8 cellular contexts compared by ENCODE assay signal in the genomic region with DNA sequence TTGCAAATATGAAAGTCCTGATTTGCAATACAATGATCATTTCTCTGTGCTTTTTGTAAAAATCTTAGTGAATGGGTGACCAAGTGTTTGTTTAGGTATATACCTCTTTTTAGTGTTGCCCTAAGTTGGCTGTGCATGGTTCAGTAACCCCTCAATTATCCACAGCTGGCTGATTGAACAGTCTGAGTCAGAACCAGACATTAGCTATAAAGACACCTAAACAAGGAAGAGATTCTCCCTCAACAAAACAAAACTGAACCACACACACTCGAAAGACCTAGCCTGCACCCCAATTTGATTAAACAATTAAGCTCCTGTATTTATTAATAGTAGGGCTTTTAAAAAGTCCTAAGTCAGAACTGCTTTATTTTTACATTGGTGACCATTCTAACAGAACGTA. TPM values are rescaled to one million over a fixed set of nuclear protein-coding genes. Genes with fewer than 3 reads are reported as not detected.
A peak's percentile ranks its signal among the peaks of the same experiment; 100 is the strongest.
DNase-seq lines count a peak whose midpoint lies in the region; ATAC-seq and TF ChIP-seq lines count a peak whose summit lies in the region.

No MANE protein-coding gene starts in this region.

- TF ChIP-seq CTCF in HFFc6 (IDR thresholded peaks at IDR 0.05), result no peak

- no peaks in the 10 kb centered on the region; the same call in 1 of the 2 replicates for H3K27me3 Mint-ChIP-seq in HFFc6 (ENCODE audit: insufficient read depth)

- peaks cover 47% of the 10 kb centered on the region for H3K4me1 Mint-ChIP-seq in HFFc6 (ENCODE audit: low read depth)

- H3K4me3 Mint-ChIP-seq in HFFc6, result peak overlapping the region; percentile 98

- H3K27ac Mint-ChIP-seq in HFFc6, result peak overlapping the region; percentile 47

- DNase-seq in DMS79 treated with DMSO at 0.1 percent for 48 hours (lab: John Stamatoyannopoulos, UW), result peak; percentile 20
- DNase-seq in DMS79 (lab: John Stamatoyannopoulos, UW), result no peak
- no peak for DNase-seq in HFFc6
- peak; percentile 61 for DNase-seq in OCI-M1 (lab: John Stamatoyannopoulos, UW)
- peak; percentile 54 for DNase-seq in glomerular visceral epithelial cell (ENCODE audit: extremely low spot score)
- DNase-seq in NCI-H510A treated with DMSO at 0.1 percent for 48 hours (lab: John Stamatoyannopoulos, UW), result no peak

- peaks cover 15% of the 10 kb centered on the region for H3K36me3 Mint-ChIP-seq in HFFc6 (ENCODE audit: low read depth)

- no peaks in the 10 kb centered on the region for H3K9me3 Mint-ChIP-seq in HFFc6

- no peak for ATAC-seq in activated CD4-positive, CD25-positive, alpha-beta regulatory T cell treated with anti-CD3 and anti-CD28 coated beads, Interleukin-2, amount 50 U/mL, for 24 hours
- ATAC-seq in HG03097 (IDR thresholded peaks at IDR 0.05; ENCODE audit: low FRiP score, unreplicated experiment), result no peak

RNA-seq across cellular contexts. Expression of a gene that starts 2.8 kb away (rescaled TPM):
- 10 to 100 TPM; 11.2 to 14.0 (median 12.9) TPM for total RNA-seq in HFFc6 (2021; fragmentation: NEBNext Ultra II Directional; extraction: Animal tissue kit (Norgen Biotek cat#: 25700))

Comparison
In these comparisons a context has a peak if more than half of its experiments do, and no peak if none do; other contexts are left out.
1. DNase-seq: peak in DMS79 treated with DMSO at 0.1 percent for 48 hours (single experiment), OCI-M1 (single experiment) and glomerular visceral epithelial cell (single experiment); none in DMS79 (single experiment), HFFc6 (single experiment) and NCI-H510A treated with DMSO at 0.1 percent for 48 hours (single experiment).